Comparison of ENCODE assay signal across 21 cellular contexts in genomic region chr13:97364827-97365226, GRCh38.
DNase-seq lines count a peak whose midpoint lies in the region; ATAC-seq, FAIRE-seq and TF ChIP-seq lines count a peak whose summit lies in the region.
"Had no signal": no experiment of that assay in that cellular context is flagged by ENCODE, and none has a peak within 500 bp of the region (broad histone marks: within the 10 kb centered on the region; RNA-seq: fewer than 3 reads in every experiment).

No MANE protein-coding gene starts in this region.

- FAIRE-seq in H54 (lab: Jason Lieb, UNC): peak; percentile 66
- FAIRE-seq: A549, D721Med, G401.6, GM12891, GM19239 had no signal

- peak; percentile 39 for ATAC-seq in activated CD4-positive, alpha-beta T cell treated with anti-CD3 and anti-CD28 coated beads for 36 hours
- ATAC-seq in activated T-helper 17 cell treated with anti-CD3 and anti-CD28 coated beads, Interleukin-2, amount 50 U/mL, for 72 hours (replicated peaks): peak; percentile 52
- ATAC-seq in stimulated activated effector memory CD8-positive, alpha-beta T cell treated with anti-CD3 and anti-CD28 coated beads, Interleukin-12 subunit alpha, Interleukin-12 subunit beta, amount 100 ng/mL, for 72 hours: peak; percentile 52
- no peak for ATAC-seq in left ventricle myocardium superior
- ATAC-seq: A549; CD8-positive, alpha-beta T cell had no signal

- no peaks in the 10 kb centered on the region for H3K27me3 Mint-ChIP-seq in activated CD4-positive, alpha-beta T cell treated with anti-CD3 and anti-CD28 coated beads for 36 hours
- H3K27me3 Mint-ChIP-seq in activated T-helper 17 cell treated with anti-CD3 and anti-CD28 coated beads, Interleukin-2, amount 50 U/mL, for 72 hours: no peaks in the 10 kb centered on the region
- H3K27me3 Mint-ChIP-seq: B cell; CD4-positive, alpha-beta T cell had no signal

- H3K27ac Mint-ChIP-seq in activated CD4-positive, alpha-beta T cell treated with anti-CD3 and anti-CD28 coated beads for 36 hours: no peak overlapping the region
- peak overlapping the region; percentile 23 for H3K27ac Mint-ChIP-seq in activated T-helper 17 cell treated with anti-CD3 and anti-CD28 coated beads, Interleukin-2, amount 50 U/mL, for 72 hours
- no peak overlapping the region for H3K27ac Mint-ChIP-seq in stimulated activated effector memory CD8-positive, alpha-beta T cell treated with anti-CD3 and anti-CD28 coated beads, Interleukin-12 subunit alpha, Interleukin-12 subunit beta, amount 100 ng/mL, for 72 hours
- H3K27ac Mint-ChIP-seq: B cell; CD4-positive, alpha-beta T cell; CD8-positive, alpha-beta T cell had no signal

- POLR2A ChIA-PET in activated CD4-positive, alpha-beta T cell treated with anti-CD3 and anti-CD28 coated beads for 36 hours (lab: Charles Lee): no interaction called here

- no peak for DNase-seq in activated CD4-positive, alpha-beta T cell treated with anti-CD3 and anti-CD28 coated beads for 36 hours
- no peak for DNase-seq in activated CD4-positive, alpha-beta T cell treated with anti-CD3 and anti-CD28 coated beads for 1 hour
- DNase-seq in H54 (ENCODE audit: insufficient read length, low spot score) (no peak), GOT3 (lab: John Stamatoyannopoulos, UW) (no peak), NCI-H748 treated with DMSO at 0.1 percent for 48 hours (lab: John Stamatoyannopoulos, UW) (no peak), left ventricle myocardium superior (no peak)
- no peak for DNase-seq in stimulated activated effector memory CD8-positive, alpha-beta T cell treated with anti-CD3 and anti-CD28 coated beads, Interleukin-12 subunit alpha, Interleukin-12 subunit beta, amount 100 ng/mL, for 72 hours (ENCODE audit: low spot score in 2 of 2)
- DNase-seq: AML-193; Caco-2; Calu3; CD4-positive, alpha-beta T cell; CD8-positive, alpha-beta T cell; DMS79 treated with DMSO at 0.1 percent for 48 hours; GF-D8 had no signal

- H3K4me1 Mint-ChIP-seq in activated CD4-positive, alpha-beta T cell treated with anti-CD3 and anti-CD28 coated beads for 36 hours: peaks cover 21% of the 10 kb centered on the region
- H3K4me1 Mint-ChIP-seq in activated T-helper 17 cell treated with anti-CD3 and anti-CD28 coated beads, Interleukin-2, amount 50 U/mL, for 72 hours: peaks cover 23% of the 10 kb centered on the region
- H3K4me1 Mint-ChIP-seq in stimulated activated effector memory CD8-positive, alpha-beta T cell treated with anti-CD3 and anti-CD28 coated beads, Interleukin-12 subunit alpha, Interleukin-12 subunit beta, amount 100 ng/mL, for 72 hours: peaks cover 36% of the 10 kb centered on the region

- H3K4me3 Mint-ChIP-seq in activated CD4-positive, alpha-beta T cell treated with anti-CD3 and anti-CD28 coated beads for 36 hours: no peak overlapping the region
- H3K4me3 Mint-ChIP-seq in activated T-helper 17 cell treated with anti-CD3 and anti-CD28 coated beads, Interleukin-2, amount 50 U/mL, for 72 hours: no peak overlapping the region
- H3K4me3 Mint-ChIP-seq in stimulated activated effector memory CD8-positive, alpha-beta T cell treated with anti-CD3 and anti-CD28 coated beads, Interleukin-12 subunit alpha, Interleukin-12 subunit beta, amount 100 ng/mL, for 72 hours: no peak overlapping the region
- H3K4me3 Mint-ChIP-seq: B cell; CD4-positive, alpha-beta T cell; CD8-positive, alpha-beta T cell had no signal

- TF ChIP-seq POLR2A in H54 (IDR thresholded peaks at IDR 0.05; ENCODE audit: low read depth, low read length): no peak

- intact Hi-C loops in activated CD4-positive, alpha-beta T cell treated with anti-CD3 and anti-CD28 coated beads for 36 hours (cut with DNase I, micrococcal nuclease): no loop called here
- intact Hi-C loops in left ventricle myocardium superior (cut with micrococcal nuclease): loop anchor here (10.0 kb wide), 1 partner anchor 340 kb away; no protein-coding TSS in a partner anchor

- no peaks in the 10 kb centered on the region for H3K9me3 Mint-ChIP-seq in activated CD4-positive, alpha-beta T cell treated with anti-CD3 and anti-CD28 coated beads for 36 hours (ENCODE audit: low read depth)
- no peaks in the 10 kb centered on the region for H3K9me3 Mint-ChIP-seq in activated T-helper 17 cell treated with anti-CD3 and anti-CD28 coated beads, Interleukin-2, amount 50 U/mL, for 72 hours
- no peaks in the 10 kb centered on the region for H3K9me3 Mint-ChIP-seq in stimulated activated effector memory CD8-positive, alpha-beta T cell treated with anti-CD3 and anti-CD28 coated beads, Interleukin-12 subunit alpha, Interleukin-12 subunit beta, amount 100 ng/mL, for 72 hours
- H3K9me3 Mint-ChIP-seq: CD4-positive, alpha-beta T cell; CD8-positive, alpha-beta T cell had no signal

- CTCF ChIA-PET in activated CD4-positive, alpha-beta T cell treated with anti-CD3 and anti-CD28 coated beads for 36 hours (lab: Charles Lee): interaction anchor here (0.7 to 1.8 kb wide), 4 partner anchors 15 to 347 kb away, joined by 3 to 7 read pairs (median 4); no protein-coding TSS in a partner anchor

- H3K36me3 Mint-ChIP-seq in activated CD4-positive, alpha-beta T cell treated with anti-CD3 and anti-CD28 coated beads for 36 hours (ENCODE audit: low read depth): peaks cover 15% of the 10 kb centered on the region
- H3K36me3 Mint-ChIP-seq in activated T-helper 17 cell treated with anti-CD3 and anti-CD28 coated beads, Interleukin-2, amount 50 U/mL, for 72 hours (ENCODE audit: low read depth): peaks cover 71% of the 10 kb centered on the region
- peaks cover 51% of the 10 kb centered on the region for H3K36me3 Mint-ChIP-seq in stimulated activated effector memory CD8-positive, alpha-beta T cell treated with anti-CD3 and anti-CD28 coated beads, Interleukin-12 subunit alpha, Interleukin-12 subunit beta, amount 100 ng/mL, for 72 hours
